ENCODE assay signal across 8 cellular contexts in genomic region chrX:54530358-54530900, GRCh38. TPM values are rescaled to one million over a fixed set of nuclear protein-coding genes. Genes with fewer than 3 reads are reported as not detected.
A peak's percentile ranks its signal among the peaks of the same experiment; 100 is the strongest.
DNase-seq lines count a peak whose midpoint lies in the region; ATAC-seq, FAIRE-seq and TF ChIP-seq lines count a peak whose summit lies in the region.

No MANE protein-coding gene starts in this region.

- CTCF ChIA-PET in A549 (lab: Yijun Ruan, JAX), result interaction anchor here (1.1 to 1.4 kb wide), 2 partner anchors 77 to 110 kb away, joined by 3 read pairs; no protein-coding TSS in a partner anchor

- TF ChIP-seq RAD21 in A549 (conservative IDR thresholded peaks at IDR 0.05 in 1 of 2, IDR thresholded peaks at IDR 0.05 in 1 of 2), result no peak

- no peak for FAIRE-seq in A549 (lab: Jason Lieb, UNC)

- H3K27ac ChIP-seq in A549, result peak overlapping the region; percentile 96 to 99
- H3K27ac ChIP-seq in right atrium auricular region, result peak overlapping the region; percentile 78 to 84
- peak overlapping the region in 20 of 21 experiments; percentile 63 to 93 (median 82) for H3K27ac ChIP-seq in skin epidermis

- POLR2A ChIA-PET in A549 (lab: Yijun Ruan, JAX), result interaction anchor here (0.6 to 1.9 kb wide), 8 partner anchors 15 to 1187 kb away, joined by 3 to 12 read pairs (median 4); partner anchors contain the start of genes FGD1, PHF8, RRAGB and TSR2

- peaks cover 34% of the 10 kb centered on the region for H3K36me3 Mint-ChIP-seq in activated T-helper 1 cell treated with anti-CD3 and anti-CD28 coated beads, Interleukin-12 subunit alpha, Interleukin-12 subunit beta, Interleukin-2, Interleukin-4 antibody, amounts not matched to agents 30 ng/mL and 10 ng/mL and 1 ng/mL, durations not matched to agents 14 hours and 24 hours and 36 hours (ENCODE audit: low read depth)

- 0% methylated on average over 17 of the region's 21 CpGs for WGBS in A549 (ENCODE audit: missing lambda C conversion rate)

- intact Hi-C loops in activated T-helper 1 cell treated with anti-CD3 and anti-CD28 coated beads, Interleukin-12 subunit alpha, Interleukin-12 subunit beta, Interleukin-2, Interleukin-4 antibody, amounts not matched to agents 30 ng/mL and 10 ng/mL and 1 ng/mL, durations not matched to agents 14 hours and 24 hours and 36 hours (cut with micrococcal nuclease), result loop anchor here (1.0 to 10.0 kb wide), 9 partner anchors 34 to 1306 kb away; partner anchors contain the start of genes APEX2, FAM120C, FGD1 and HUWE1

- no peaks in the 10 kb centered on the region for H3K27me3 Mint-ChIP-seq in activated T-helper 1 cell treated with anti-CD3 and anti-CD28 coated beads, Interleukin-12 subunit alpha, Interleukin-12 subunit beta, Interleukin-2, Interleukin-4 antibody, amounts not matched to agents 30 ng/mL and 10 ng/mL and 1 ng/mL, durations not matched to agents 14 hours and 24 hours and 36 hours (ENCODE audit: insufficient read depth)

- no peak for TF ChIP-seq CTCF in A549 (IDR thresholded peaks at IDR 0.05)
- TF ChIP-seq CTCF in right atrium auricular region (IDR thresholded peaks at IDR 0.05), result no peak

- no peak for TF ChIP-seq POLR2A in A549 (IDR thresholded peaks at IDR 0.05; ENCODE audit: low read length)

- peak overlapping the region; percentile 91 for H3K27ac Mint-ChIP-seq in activated T-helper 1 cell treated with anti-CD3 and anti-CD28 coated beads, Interleukin-12 subunit alpha, Interleukin-12 subunit beta, Interleukin-2, Interleukin-4 antibody, amounts not matched to agents 30 ng/mL and 10 ng/mL and 1 ng/mL, durations not matched to agents 14 hours and 24 hours and 36 hours

- peaks cover 19% of the 10 kb centered on the region; the same call in 2 of the 3 replicates for H3K4me1 ChIP-seq in A549
- H3K4me1 ChIP-seq in right atrium auricular region, result peaks cover 0 to 17% of the 10 kb centered on the region in 2 donors

- H3K9me3 ChIP-seq in A549, result peaks cover 7% of the 10 kb centered on the region; the same call in 2 of the 3 replicates
- H3K9me3 ChIP-seq in right atrium auricular region, result peaks cover 0 to 6% of the 10 kb centered on the region in 2 donors

- peaks cover 26% of the 10 kb centered on the region for H3K4me1 Mint-ChIP-seq in activated T-helper 1 cell treated with anti-CD3 and anti-CD28 coated beads, Interleukin-12 subunit alpha, Interleukin-12 subunit beta, Interleukin-2, Interleukin-4 antibody, amounts not matched to agents 30 ng/mL and 10 ng/mL and 1 ng/mL, durations not matched to agents 14 hours and 24 hours and 36 hours (ENCODE audit: low read depth)

- peak; percentile 72 to 73 for ATAC-seq in A549
- ATAC-seq in GM18907 (IDR thresholded peaks at IDR 0.05; ENCODE audit: unreplicated experiment), result peak; percentile 29
- peak; percentile 22 for ATAC-seq in HG03280 (IDR thresholded peaks at IDR 0.05; ENCODE audit: unreplicated experiment)

- no peak for TF ChIP-seq EP300 in A549 (IDR thresholded peaks at IDR 0.05)

- H3K27me3 ChIP-seq in right atrium auricular region, result no peaks in the 10 kb centered on the region

- H3K4me3 ChIP-seq in A549 (peak overlapping the region; percentile 92), right atrium auricular region (peak overlapping the region; percentile 64), skin epidermis (peak overlapping the region; percentile 56 to 70 (median 62))

- DNase-seq in A549 (ENCODE audit: low read depth in 1 of 2, low spot score in 1 of 2) (no peak), right atrium auricular region (ENCODE audit: low spot score) (no peak), hippocampal formation (lab: John Stamatoyannopoulos, UW) (no peak), NAMALWA (ENCODE audit: low spot score) (no peak)
- DNase-seq in activated T-helper 1 cell treated with anti-CD3 and anti-CD28 coated beads, Interleukin-12 subunit alpha, Interleukin-12 subunit beta, Interleukin-2, Interleukin-4 antibody, amounts not matched to agents 30 ng/mL and 10 ng/mL and 1 ng/mL, durations not matched to agents 14 hours and 24 hours and 36 hours (ENCODE audit: low spot score), result peak; percentile 1

- H3K4me2 ChIP-seq in A549, result peak overlapping the region; percentile 92

- peak overlapping the region; percentile 95 for H3K4me3 Mint-ChIP-seq in activated T-helper 1 cell treated with anti-CD3 and anti-CD28 coated beads, Interleukin-12 subunit alpha, Interleukin-12 subunit beta, Interleukin-2, Interleukin-4 antibody, amounts not matched to agents 30 ng/mL and 10 ng/mL and 1 ng/mL, durations not matched to agents 14 hours and 24 hours and 36 hours

- peaks cover 8% of the 10 kb centered on the region for H3K9me3 Mint-ChIP-seq in activated T-helper 1 cell treated with anti-CD3 and anti-CD28 coated beads, Interleukin-12 subunit alpha, Interleukin-12 subunit beta, Interleukin-2, Interleukin-4 antibody, amounts not matched to agents 30 ng/mL and 10 ng/mL and 1 ng/mL, durations not matched to agents 14 hours and 24 hours and 36 hours

- H3K36me3 ChIP-seq in right atrium auricular region, result no peaks in the 10 kb centered on the region

TF ChIP-seq in A549, 52 proteins besides CTCF, POLR2A, EP300 and RAD21 (continues in another document):
- TF ChIP-seq HES2 (IDR thresholded peaks at IDR 0.05), result no peak
- TF ChIP-seq PHF8 (IDR thresholded peaks at IDR 0.05; ENCODE audit: borderline replicate concordance, low read depth), result peak; percentile 34; the same call in 1 of the 2 replicates
- TF ChIP-seq CBX8 (IDR thresholded peaks at IDR 0.05), result no peak
- 0 out of 2 replicates have a peak, but pooled peaks have one; percentile 7 for TF ChIP-seq E2F6 (IDR thresholded peaks at IDR 0.05; ENCODE audit: borderline replicate concordance, low read depth)
- TF ChIP-seq ATOH8 (CRISPR knock-in tag; IDR thresholded peaks at IDR 0.05; ENCODE audit: low read depth), result no peak
- no peak for TF ChIP-seq RARB (CRISPR knock-in tag; IDR thresholded peaks at IDR 0.05)
- no peak for TF ChIP-seq NFE2L2 (conservative IDR thresholded peaks at IDR 0.05; ENCODE audit: low read length)
- no peak; the same call in 1 of the 2 replicates for TF ChIP-seq MYC (IDR thresholded peaks at IDR 0.05; ENCODE audit: borderline replicate concordance, low read length)
- TF ChIP-seq ESRRA (IDR thresholded peaks at IDR 0.05; ENCODE audit: borderline replicate concordance, low read length), result no peak
- no peak for TF ChIP-seq HOXB5 (CRISPR knock-in tag; IDR thresholded peaks at IDR 0.05)
- TF ChIP-seq MAX (IDR thresholded peaks at IDR 0.05), result peak; percentile 89
- TF ChIP-seq RCOR1 (IDR thresholded peaks at IDR 0.05; ENCODE audit: low read depth, low read length), result no peak

RNA-seq across cellular contexts. Expression of gene GNL3L, which starts 0.4 kb away (rescaled TPM):
- polyA plus RNA-seq in A549 (2011; rRNA removed), result 51.0 and 51.9 TPM in 2 replicates
- 22.8 and 24.2 TPM in 2 replicates for polyA plus RNA-seq in A549 (2012; cell fraction: cytosol; rRNA removed)
- polyA plus RNA-seq in A549 (2012; cell fraction: nucleus; rRNA removed), result 24.3 and 29.3 TPM in 2 replicates
- polyA plus RNA-seq in A549 (2017; fragmentation: RNase III; extraction: RNeasy Plus Mini Kit Qiagen cat#74134 plus additional on column Dnase treatment), result 20.7 to 22.9 TPM (median 22.7 TPM) in 3 replicates
- 101 and 105 TPM in 2 replicates for polyA minus RNA-seq in A549 (2011; rRNA and poly(A)+ RNA removed)
- total RNA-seq in activated T-helper 1 cell treated with anti-CD3 and anti-CD28 coated beads, Interleukin-12 subunit alpha, Interleukin-12 subunit beta, Interleukin-2, Interleukin-4 antibody, amounts not matched to agents 30 ng/mL and 10 ng/mL and 1 ng/mL, durations not matched to agents 14 hours and 24 hours and 36 hours, result 75.5 and 76.1 TPM in 2 replicates
- total RNA-seq in right atrium auricular region, result 10 to 100 TPM; 24.6 to 35.5 TPM

RNA-seq across cellular contexts. Expression of gene FGD1, which starts 34.4 kb away (rescaled TPM):
- polyA plus RNA-seq in A549 (2011; rRNA removed), result 1.9 and 2.9 TPM in 2 replicates
- polyA plus RNA-seq in A549 (2012; cell fraction: cytosol; rRNA removed), result 6.8 and 8.5 TPM in 2 replicates
- polyA plus RNA-seq in A549 (2012; cell fraction: nucleus; rRNA removed), result 10.8 and 12.2 TPM in 2 replicates
- polyA plus RNA-seq in A549 (2017; fragmentation: RNase III; extraction: RNeasy Plus Mini Kit Qiagen cat#74134 plus additional on column Dnase treatment), result 5.1 to 5.8 TPM (median 5.6 TPM) in 3 replicates
- 3.3 and 5.2 TPM in 2 replicates for polyA minus RNA-seq in A549 (2011; rRNA and poly(A)+ RNA removed)
- total RNA-seq in activated T-helper 1 cell treated with anti-CD3 and anti-CD28 coated beads, Interleukin-12 subunit alpha, Interleukin-12 subunit beta, Interleukin-2, Interleukin-4 antibody, amounts not matched to agents 30 ng/mL and 10 ng/mL and 1 ng/mL, durations not matched to agents 14 hours and 24 hours and 36 hours, result 0.15 and 0.21 TPM in 2 replicates
- 1 to 10 TPM; 5.7 to 6.6 TPM for total RNA-seq in right atrium auricular region

Comparison
In these comparisons a context has a peak if more than half of its experiments do, and no peak if none do; other contexts are left out.
1. ATAC-seq: peak in every context shown above with its lines; median percentile 72 in A549; 29 in GM18907; 22 in HG03280.